ENCODE assay signal across 8 cellular contexts in the genomic region with DNA sequence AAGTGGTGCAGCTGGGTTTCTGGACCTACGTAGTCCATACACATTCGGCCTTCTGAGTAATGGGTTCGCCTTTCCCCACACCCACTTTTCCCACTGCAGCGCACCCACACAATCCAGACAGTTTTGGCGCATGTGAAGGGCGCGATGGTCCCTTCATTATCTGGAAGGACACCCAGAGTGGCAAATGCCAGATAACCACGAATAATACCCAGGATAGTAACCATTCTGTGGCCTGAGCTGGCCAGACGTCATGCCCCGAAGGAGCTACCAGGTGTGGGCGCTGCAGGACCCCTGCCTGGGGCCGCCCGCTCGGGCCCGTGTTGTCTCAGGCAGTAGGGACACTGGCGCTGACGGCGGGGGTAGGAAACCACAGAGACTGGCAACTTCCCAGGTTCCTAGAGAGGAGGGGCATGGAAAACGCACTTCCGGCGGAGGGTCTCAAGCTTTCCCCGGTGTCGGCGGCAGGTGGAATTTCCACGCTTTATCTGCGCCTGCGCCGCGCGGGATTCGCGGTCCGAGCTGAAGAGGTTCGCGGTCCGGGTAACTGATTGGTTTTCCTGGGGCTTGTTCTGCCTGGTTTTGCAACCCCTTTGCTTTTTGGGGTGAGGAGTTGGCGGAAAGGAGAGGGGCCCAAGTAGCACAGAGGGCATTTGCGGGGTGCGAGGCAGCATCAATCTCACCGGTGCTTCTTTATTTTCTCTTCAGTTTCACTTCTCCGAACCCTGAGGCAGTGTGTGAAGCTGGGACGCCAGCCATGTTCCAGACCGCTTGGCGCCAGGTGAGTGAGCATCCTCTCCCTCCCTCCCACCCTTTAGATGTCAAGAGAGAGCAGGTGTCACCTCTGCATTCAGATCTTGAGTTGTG. TPM values are rescaled to one million over a fixed set of nuclear protein-coding genes. Genes with fewer than 3 reads are reported as not detected.
DNase-seq lines count a peak whose midpoint lies in the region; ATAC-seq and TF ChIP-seq lines count a peak whose summit lies in the region.

TSS of gene ZNF620 (plus strand) at position 441 of the 864 bp plus-strand sequence. CDS start at position 755, 314 bp downstream.

- H3K4me3 Mint-ChIP-seq in naive thymus-derived CD8-positive, alpha-beta T cell: peak within 1 kb of the TSS; percentile 83 to 97 (median 95)

- H3K27me3 Mint-ChIP-seq in naive thymus-derived CD8-positive, alpha-beta T cell: no peaks in the 10 kb centered on the region

- DNase-seq in CD1c-positive myeloid dendritic cell (ENCODE audit: extremely low spot score) (peak; percentile 25), HK-2 (ENCODE audit: unreplicated experiment) (peak; percentile 77), OCI-M1 (lab: John Stamatoyannopoulos, UW) (peak; percentile 94), activated T-helper 1 cell treated with Interleukin-2 at 50 U/mL for 16 hours (ENCODE audit: low read depth) (peak; percentile 33), fibroblast of mammary gland (ENCODE audit: low read depth) (peak; percentile 34)
- DNase-seq in naive thymus-derived CD8-positive, alpha-beta T cell: peak; percentile 20 to 69 (median 40)
- peak; percentile 34 for DNase-seq in stimulated activated naive CD4-positive, alpha-beta T cell treated with Interleukin-2 at 50 U/mL for 16 hours (lab: John Stamatoyannopoulos, UW)

- H3K4me3 ChIP-seq in fibroblast of mammary gland (ENCODE audit: control insufficient read depth, low read depth, low read length): peak within 1 kb of the TSS; percentile 58

- peaks cover 6 to 10% (median 7%) of the 10 kb centered on the region in 3 donors for H3K36me3 Mint-ChIP-seq in naive thymus-derived CD8-positive, alpha-beta T cell

- POLR2A ChIA-PET in naive thymus-derived CD8-positive, alpha-beta T cell (lab: Charles Lee): interaction anchor here (0.9 to 2.6 kb wide), 6 partner anchors 19 to 693 kb away, joined by 3 to 21 read pairs (median 5); partner anchors contain the start of genes CTNNB1, RPL14, ZNF619 and ZNF621

- peak within 1 kb of the TSS; percentile 38 to 94 (median 91) for H3K27ac Mint-ChIP-seq in naive thymus-derived CD8-positive, alpha-beta T cell

- H3K9me3 Mint-ChIP-seq in naive thymus-derived CD8-positive, alpha-beta T cell: no peaks in the 10 kb centered on the region

- peak; percentile 85 for ATAC-seq in GM19395 (IDR thresholded peaks at IDR 0.05; ENCODE audit: unreplicated experiment)
- peak; percentile 83 to 84 for ATAC-seq in naive thymus-derived CD8-positive, alpha-beta T cell

- H3K4me1 Mint-ChIP-seq in naive thymus-derived CD8-positive, alpha-beta T cell: peaks cover 3 to 22% (median 16%) of the 10 kb centered on the region in 4 donors

- TF ChIP-seq CTCF in fibroblast of mammary gland (conservative IDR thresholded peaks at IDR 0.05; ENCODE audit: control insufficient read depth, insufficient read depth, low read depth, low read length): no peak

RNA-seq across cellular contexts. Expression of gene ZNF620, which starts in this region (rescaled TPM):
- 1 to 10 TPM; 3.9 to 4.1 TPM for total RNA-seq in naive thymus-derived CD8-positive, alpha-beta T cell
- 1 to 10 TPM; 3.1 to 4.0 (median 3.4) TPM for polyA plus RNA-seq in naive thymus-derived CD8-positive, alpha-beta T cell

Comparison
In these comparisons a context has a peak if more than half of its experiments do, and no peak if none do; other contexts are left out.
1. Peak in every context shown above with its lines: DNase-seq, ATAC-seq and H3K4me3 ChIP-seq.
2. DNase-seq: peak in every context shown above with its lines; median percentile 94 in OCI-M1; 77 in HK-2; 40 in naive thymus-derived CD8-positive, alpha-beta T cell; 34 in fibroblast of mammary gland; 34 in stimulated activated naive CD4-positive, alpha-beta T cell treated with Interleukin-2 at 50 U/mL for 16 hours; 33 in activated T-helper 1 cell treated with Interleukin-2 at 50 U/mL for 16 hours; 25 in CD1c-positive myeloid dendritic cell.